ENCODE assay signal across 1 cellular context in the genomic region with DNA sequence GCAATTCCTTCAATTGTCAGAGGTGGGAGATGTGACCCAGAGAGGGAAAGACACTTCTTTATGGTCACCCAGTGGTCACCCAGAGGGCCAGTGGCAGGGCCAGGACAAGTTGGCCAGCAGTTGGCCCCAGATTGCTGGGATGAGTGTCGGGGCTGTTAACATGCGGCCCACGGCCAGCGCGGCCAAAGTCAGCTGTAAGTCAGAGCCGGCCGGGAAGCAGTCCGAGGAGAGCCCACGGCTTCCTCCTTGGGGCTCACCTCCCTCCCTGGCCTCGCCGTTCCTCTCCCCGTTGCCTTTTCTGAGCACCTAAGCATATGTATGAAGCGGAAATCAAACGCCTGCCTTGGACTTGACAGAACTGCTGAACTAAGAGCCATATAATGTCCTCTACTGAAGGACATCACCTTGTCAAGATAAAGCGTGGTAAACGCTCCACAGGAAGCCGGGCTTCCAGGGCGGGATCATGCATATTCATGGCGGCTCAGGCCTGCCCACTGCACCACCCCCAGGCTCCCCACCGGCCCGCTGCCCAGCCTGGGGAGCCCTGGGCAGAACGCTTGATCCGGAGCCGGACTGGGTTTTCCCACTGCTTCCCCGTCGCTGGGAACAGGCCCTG.
TF ChIP-seq lines count a peak whose summit lies in the region.

No MANE protein-coding gene starts in this region.

TF ChIP-seq in K562, 482 proteins besides CTCF, POLR2A, EP300 and RAD21 (continued from another document and continues in another):
- TF ChIP-seq, protein P1, sequence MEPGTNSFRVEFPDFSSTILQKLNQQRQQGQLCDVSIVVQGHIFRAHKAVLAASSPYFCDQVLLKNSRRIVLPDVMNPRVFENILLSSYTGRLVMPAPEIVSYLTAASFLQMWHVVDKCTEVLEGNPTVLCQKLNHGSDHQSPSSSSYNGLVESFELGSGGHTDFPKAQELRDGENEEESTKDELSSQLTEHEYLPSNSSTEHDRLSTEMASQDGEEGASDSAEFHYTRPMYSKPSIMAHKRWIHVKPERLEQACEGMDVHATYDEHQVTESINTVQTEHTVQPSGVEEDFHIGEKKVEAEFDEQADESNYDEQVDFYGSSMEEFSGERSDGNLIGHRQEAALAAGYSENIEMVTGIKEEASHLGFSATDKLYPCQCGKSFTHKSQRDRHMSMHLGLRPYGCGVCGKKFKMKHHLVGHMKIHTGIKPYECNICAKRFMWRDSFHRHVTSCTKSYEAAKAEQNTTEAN (CRISPR knock-in tag; IDR thresholded peaks at IDR 0.05) = no peak
- TF ChIP-seq, protein P2, sequence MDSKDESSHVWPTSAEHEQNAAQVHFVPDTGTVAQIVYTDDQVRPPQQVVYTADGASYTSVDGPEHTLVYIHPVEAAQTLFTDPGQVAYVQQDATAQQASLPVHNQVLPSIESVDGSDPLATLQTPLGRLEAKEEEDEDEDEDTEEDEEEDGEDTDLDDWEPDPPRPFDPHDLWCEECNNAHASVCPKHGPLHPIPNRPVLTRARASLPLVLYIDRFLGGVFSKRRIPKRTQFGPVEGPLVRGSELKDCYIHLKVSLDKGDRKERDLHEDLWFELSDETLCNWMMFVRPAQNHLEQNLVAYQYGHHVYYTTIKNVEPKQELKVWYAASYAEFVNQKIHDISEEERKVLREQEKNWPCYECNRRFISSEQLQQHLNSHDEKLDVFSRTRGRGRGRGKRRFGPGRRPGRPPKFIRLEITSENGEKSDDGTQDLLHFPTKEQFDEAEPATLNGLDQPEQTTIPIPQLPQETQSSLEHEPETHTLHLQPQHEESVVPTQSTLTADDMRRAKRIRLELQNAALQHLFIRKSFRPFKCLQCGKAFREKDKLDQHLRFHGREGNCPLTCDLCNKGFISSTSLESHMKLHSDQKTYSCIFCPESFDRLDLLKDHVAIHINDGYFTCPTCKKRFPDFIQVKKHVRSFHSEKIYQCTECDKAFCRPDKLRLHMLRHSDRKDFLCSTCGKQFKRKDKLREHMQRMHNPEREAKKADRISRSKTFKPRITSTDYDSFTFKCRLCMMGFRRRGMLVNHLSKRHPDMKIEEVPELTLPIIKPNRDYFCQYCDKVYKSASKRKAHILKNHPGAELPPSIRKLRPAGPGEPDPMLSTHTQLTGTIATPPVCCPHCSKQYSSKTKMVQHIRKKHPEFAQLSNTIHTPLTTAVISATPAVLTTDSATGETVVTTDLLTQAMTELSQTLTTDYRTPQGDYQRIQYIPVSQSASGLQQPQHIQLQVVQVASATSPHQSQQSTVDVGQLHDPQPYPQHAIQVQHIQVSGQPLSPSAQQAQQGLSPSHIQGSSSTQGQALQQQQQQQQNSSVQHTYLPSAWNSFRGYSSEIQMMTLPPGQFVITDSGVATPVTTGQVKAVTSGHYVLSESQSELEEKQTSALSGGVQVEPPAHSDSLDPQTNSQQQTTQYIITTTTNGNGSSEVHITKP (IDR thresholded peaks at IDR 0.05; ENCODE audit: partially characterized antibody) = no peak
- TF ChIP-seq, protein P3, sequence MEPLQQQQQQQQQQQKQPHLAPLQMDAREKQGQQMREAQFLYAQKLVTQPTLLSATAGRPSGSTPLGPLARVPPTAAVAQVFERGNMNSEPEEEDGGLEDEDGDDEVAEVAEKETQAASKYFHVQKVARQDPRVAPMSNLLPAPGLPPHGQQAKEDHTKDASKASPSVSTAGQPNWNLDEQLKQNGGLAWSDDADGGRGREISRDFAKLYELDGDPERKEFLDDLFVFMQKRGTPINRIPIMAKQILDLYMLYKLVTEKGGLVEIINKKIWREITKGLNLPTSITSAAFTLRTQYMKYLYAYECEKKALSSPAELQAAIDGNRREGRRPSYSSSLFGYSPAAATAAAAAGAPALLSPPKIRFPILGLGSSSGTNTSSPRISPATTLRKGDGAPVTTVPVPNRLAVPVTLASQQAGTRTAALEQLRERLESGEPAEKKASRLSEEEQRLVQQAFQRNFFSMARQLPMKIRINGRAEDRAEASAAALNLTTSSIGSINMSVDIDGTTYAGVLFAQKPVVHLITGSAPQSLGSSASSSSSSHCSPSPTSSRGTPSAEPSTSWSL (CRISPR knock-in tag; IDR thresholded peaks at IDR 0.05; ENCODE audit: borderline replicate concordance) = no peak
- TF ChIP-seq ZNF277 (CRISPR knock-in tag; IDR thresholded peaks at IDR 0.05; ENCODE audit: borderline replicate concordance) (no peak), NEUROD1 (IDR thresholded peaks at IDR 0.05; ENCODE audit: borderline replicate concordance, low read depth, low read length, partially characterized antibody) (no peak), BRCA1 (IDR thresholded peaks at IDR 0.05) (no peak), BRCA1 (CRISPR knock-in tag; IDR thresholded peaks at IDR 0.05) (no peak), PHF8 (IDR thresholded peaks at IDR 0.05; ENCODE audit: borderline replicate concordance, low read length) (no peak), ZNF175 (CRISPR knock-in tag; IDR thresholded peaks at IDR 0.05; ENCODE audit: low read depth) (no peak), CREBBP (IDR thresholded peaks at IDR 0.05; ENCODE audit: low read depth, low read length) (no peak), HMBOX1 (IDR thresholded peaks at IDR 0.05) (no peak), ILK (tag; IDR thresholded peaks at IDR 0.05; ENCODE audit: borderline replicate concordance, low read depth) (no peak), ZNF444 (CRISPR knock-in tag; IDR thresholded peaks at IDR 0.05) (no peak), ZBED1 (IDR thresholded peaks at IDR 0.05) (no peak), MAX (CRISPR knock-in tag; IDR thresholded peaks at IDR 0.05) (no peak; the same call in 1 of the 2 replicates), ZNF668 (CRISPR knock-in tag; IDR thresholded peaks at IDR 0.05) (no peak), SMAD3 (CRISPR knock-in tag; conservative IDR thresholded peaks at IDR 0.05) (no peak), FOXJ2 (tag; IDR thresholded peaks at IDR 0.05) (no peak), IRF1 (CRISPR knock-in tag; IDR thresholded peaks at IDR 0.05; ENCODE audit: borderline replicate concordance) (no peak), HDAC8 (tag; IDR thresholded peaks at IDR 0.05) (no peak), HMGN3 (IDR thresholded peaks at IDR 0.05; ENCODE audit: borderline replicate concordance, extremely low read depth, insufficient read length, low read depth, low read length) (peak; percentile 51), MXD1 (CRISPR knock-in tag; IDR thresholded peaks at IDR 0.05; ENCODE audit: borderline replicate concordance, poor library complexity, severe bottlenecking) (no peak), PCBP1 (IDR thresholded peaks at IDR 0.05; ENCODE audit: low read depth, low read length, poor library complexity, severe bottlenecking) (no peak), EWSR1 (IDR thresholded peaks at IDR 0.05; ENCODE audit: borderline replicate concordance, low read depth, partially characterized antibody) (no peak), NCOA4 (IDR thresholded peaks at IDR 0.05; ENCODE audit: partially characterized antibody) (no peak), ZFP1 (CRISPR knock-in tag; IDR thresholded peaks at IDR 0.05) (no peak), HDAC6 (IDR thresholded peaks at IDR 0.05; ENCODE audit: low read depth, low read length) (no peak), ZHX1 (conservative IDR thresholded peaks at IDR 0.05; ENCODE audit: low read length) (no peak)
- TF ChIP-seq, protein P4, sequence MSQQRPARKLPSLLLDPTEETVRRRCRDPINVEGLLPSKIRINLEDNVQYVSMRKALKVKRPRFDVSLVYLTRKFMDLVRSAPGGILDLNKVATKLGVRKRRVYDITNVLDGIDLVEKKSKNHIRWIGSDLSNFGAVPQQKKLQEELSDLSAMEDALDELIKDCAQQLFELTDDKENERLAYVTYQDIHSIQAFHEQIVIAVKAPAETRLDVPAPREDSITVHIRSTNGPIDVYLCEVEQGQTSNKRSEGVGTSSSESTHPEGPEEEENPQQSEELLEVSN (IDR thresholded peaks at IDR 0.05; ENCODE audit: borderline replicate concordance in 1 of 2, extremely low read depth in 1 of 2, insufficient read depth in 1 of 2, insufficient read length in 1 of 2, low read depth in 1 of 2, low read length in 1 of 2, poor library complexity in 1 of 2, severe bottlenecking in 1 of 2) = peak; percentile 63 to 64
- TF ChIP-seq, protein P5, sequence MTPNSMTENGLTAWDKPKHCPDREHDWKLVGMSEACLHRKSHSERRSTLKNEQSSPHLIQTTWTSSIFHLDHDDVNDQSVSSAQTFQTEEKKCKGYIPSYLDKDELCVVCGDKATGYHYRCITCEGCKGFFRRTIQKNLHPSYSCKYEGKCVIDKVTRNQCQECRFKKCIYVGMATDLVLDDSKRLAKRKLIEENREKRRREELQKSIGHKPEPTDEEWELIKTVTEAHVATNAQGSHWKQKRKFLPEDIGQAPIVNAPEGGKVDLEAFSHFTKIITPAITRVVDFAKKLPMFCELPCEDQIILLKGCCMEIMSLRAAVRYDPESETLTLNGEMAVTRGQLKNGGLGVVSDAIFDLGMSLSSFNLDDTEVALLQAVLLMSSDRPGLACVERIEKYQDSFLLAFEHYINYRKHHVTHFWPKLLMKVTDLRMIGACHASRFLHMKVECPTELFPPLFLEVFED (CRISPR knock-in tag; conservative IDR thresholded peaks at IDR 0.05) = no peak
- TF ChIP-seq, protein P6, sequence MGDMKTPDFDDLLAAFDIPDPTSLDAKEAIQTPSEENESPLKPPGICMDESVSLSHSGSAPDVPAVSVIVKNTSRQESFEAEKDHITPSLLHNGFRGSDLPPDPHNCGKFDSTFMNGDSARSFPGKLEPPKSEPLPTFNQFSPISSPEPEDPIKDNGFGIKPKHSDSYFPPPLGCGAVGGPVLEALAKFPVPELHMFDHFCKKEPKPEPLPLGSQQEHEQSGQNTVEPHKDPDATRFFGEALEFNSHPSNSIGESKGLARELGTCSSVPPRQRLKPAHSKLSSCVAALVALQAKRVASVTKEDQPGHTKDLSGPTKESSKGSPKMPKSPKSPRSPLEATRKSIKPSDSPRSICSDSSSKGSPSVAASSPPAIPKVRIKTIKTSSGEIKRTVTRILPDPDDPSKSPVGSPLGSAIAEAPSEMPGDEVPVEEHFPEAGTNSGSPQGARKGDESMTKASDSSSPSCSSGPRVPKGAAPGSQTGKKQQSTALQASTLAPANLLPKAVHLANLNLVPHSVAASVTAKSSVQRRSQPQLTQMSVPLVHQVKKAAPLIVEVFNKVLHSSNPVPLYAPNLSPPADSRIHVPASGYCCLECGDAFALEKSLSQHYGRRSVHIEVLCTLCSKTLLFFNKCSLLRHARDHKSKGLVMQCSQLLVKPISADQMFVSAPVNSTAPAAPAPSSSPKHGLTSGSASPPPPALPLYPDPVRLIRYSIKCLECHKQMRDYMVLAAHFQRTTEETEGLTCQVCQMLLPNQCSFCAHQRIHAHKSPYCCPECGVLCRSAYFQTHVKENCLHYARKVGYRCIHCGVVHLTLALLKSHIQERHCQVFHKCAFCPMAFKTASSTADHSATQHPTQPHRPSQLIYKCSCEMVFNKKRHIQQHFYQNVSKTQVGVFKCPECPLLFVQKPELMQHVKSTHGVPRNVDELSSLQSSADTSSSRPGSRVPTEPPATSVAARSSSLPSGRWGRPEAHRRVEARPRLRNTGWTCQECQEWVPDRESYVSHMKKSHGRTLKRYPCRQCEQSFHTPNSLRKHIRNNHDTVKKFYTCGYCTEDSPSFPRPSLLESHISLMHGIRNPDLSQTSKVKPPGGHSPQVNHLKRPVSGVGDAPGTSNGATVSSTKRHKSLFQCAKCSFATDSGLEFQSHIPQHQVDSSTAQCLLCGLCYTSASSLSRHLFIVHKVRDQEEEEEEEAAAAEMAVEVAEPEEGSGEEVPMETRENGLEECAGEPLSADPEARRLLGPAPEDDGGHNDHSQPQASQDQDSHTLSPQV (IDR thresholded peaks at IDR 0.05) = peak; percentile 91
